ENCODE assay signal across 8 cellular contexts in the genomic region with DNA sequence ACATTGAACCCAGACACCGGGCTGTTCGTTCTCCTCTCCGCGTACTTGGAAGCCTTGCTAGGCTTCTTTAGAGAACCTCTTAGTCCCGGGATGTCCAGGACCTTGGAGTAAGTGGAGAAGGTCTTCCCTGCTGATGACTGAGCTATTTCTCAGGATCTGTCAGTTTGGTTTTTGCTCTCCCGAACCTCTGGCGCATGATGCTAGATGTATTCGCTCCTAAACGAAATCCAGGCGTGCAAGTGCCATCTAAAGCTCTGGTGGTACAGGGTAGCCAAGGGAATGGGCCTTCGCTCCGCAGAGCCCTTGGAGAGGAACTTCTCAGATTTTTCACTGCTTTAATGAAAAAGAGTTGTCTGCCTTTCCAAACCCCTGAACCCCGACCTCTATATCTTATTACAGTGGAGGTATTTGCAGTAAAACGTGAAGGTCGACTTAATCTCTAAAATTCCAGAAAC. TPM values are rescaled to one million over a fixed set of nuclear protein-coding genes. Genes with fewer than 3 reads are reported as not detected.
DNase-seq lines count a peak whose midpoint lies in the region; ATAC-seq, FAIRE-seq and TF ChIP-seq lines count a peak whose summit lies in the region.

No MANE protein-coding gene starts in this region.

- H3K4me3 ChIP-seq in OCI-LY7 (ENCODE audit: low read depth, low read length, poor library complexity, severe bottlenecking) (peak overlapping the region; percentile 86), H1 (ENCODE audit: extremely low read depth in 1 of 4, insufficient read depth in 2 of 4, low read depth in 3 of 4, low read length in 4 of 4) (peak overlapping the region; percentile 94 to 99 (median 98))

- H3K27ac ChIP-seq in OCI-LY7 (ENCODE audit: low read depth, low read length, poor library complexity, severe bottlenecking) (peak overlapping the region; percentile 74), H1 (ENCODE audit: low read depth, low read length) (peak overlapping the region; percentile 66)

- H3K36me3 ChIP-seq in OCI-LY7 (ENCODE audit: insufficient read depth, low read length) (peaks cover 29% of the 10 kb centered on the region), H1 (ENCODE audit: control insufficient read depth in 2 of 4, insufficient read depth in 4 of 4, low read length in 3 of 4) (no peaks in the 10 kb centered on the region; a peak in 1 of 8 replicates)

- H3K9me2 ChIP-seq in OCI-LY7 (ENCODE audit: insufficient read depth, low read length) = no peaks in the 10 kb centered on the region

- H3K23ac ChIP-seq in H1 (ENCODE audit: insufficient read length) = no peak overlapping the region

- TF ChIP-seq RAD21 in H1 (IDR thresholded peaks at IDR 0.05 in 1 of 2, conservative IDR thresholded peaks at IDR 0.05 in 1 of 2; ENCODE audit: low read depth in 2 of 2, low read length in 2 of 2) = no peak

- H3K4me1 Mint-ChIP-seq in natural killer cell treated with Interleukin-12 subunit alpha and Interleukin-12 subunit beta and Interleukin-15 and Interleukin-18, amount 100 ng/mL, for 72 hours (ENCODE audit: low read depth in 2 of 2) = peaks cover 46 to 51% of the 10 kb centered on the region in 2 donors

- ATAC-seq in GM18517 (IDR thresholded peaks at IDR 0.05; ENCODE audit: unreplicated experiment) = peak; percentile 14
- no peak for ATAC-seq in natural killer cell treated with Interleukin-12 subunit alpha and Interleukin-12 subunit beta and Interleukin-15 and Interleukin-18, amount 100 ng/mL, for 72 hours

- H3K9me3 ChIP-seq in OCI-LY7 (ENCODE audit: low read length) (no peaks in the 10 kb centered on the region), H1 (ENCODE audit: insufficient read depth in 2 of 2, low read depth in 1 of 2, low read length in 1 of 2) (no peaks in the 10 kb centered on the region)

- no peak for TF ChIP-seq CTCF in OCI-LY7 (conservative IDR thresholded peaks at IDR 0.05; ENCODE audit: low read length)
- TF ChIP-seq CTCF in H1 (IDR thresholded peaks at IDR 0.05; ENCODE audit: control extremely low read depth in 1 of 3, insufficient read depth in 1 of 3, low read depth in 1 of 3, low read length in 3 of 3) = no peak

- H3K4ac ChIP-seq in H1 (replicated peaks; ENCODE audit: insufficient read length, low read depth, low read length) = no peak overlapping the region

- H3K27ac Mint-ChIP-seq in natural killer cell treated with Interleukin-12 subunit alpha and Interleukin-12 subunit beta and Interleukin-15 and Interleukin-18, amount 100 ng/mL, for 72 hours = peak overlapping the region; percentile 97 to 98

- H4K20me1 ChIP-seq in OCI-LY7 (ENCODE audit: insufficient read depth, low read length) (peaks cover 16% of the 10 kb centered on the region; the same call in 1 of the 2 replicates), H1 (replicated peaks in 1 of 2; ENCODE audit: control insufficient read depth in 1 of 2, insufficient read depth in 2 of 2, low read length in 2 of 2) (peaks cover 9 to 11% of the 10 kb centered on the region in 2 experiments)

- no peak overlapping the region for H3K18ac ChIP-seq in H1 (ENCODE audit: extremely low read depth, low read length)

- no peak overlapping the region for H2BK12ac ChIP-seq in H1 (ENCODE audit: low read depth, low read length)

- H2AK5ac ChIP-seq in H1 (ENCODE audit: low read depth, low read length) = no peak overlapping the region

- H3K79me2 ChIP-seq in OCI-LY7 (ENCODE audit: insufficient read depth, low read depth, low read length) = peaks cover 90% of the 10 kb centered on the region
- H3K79me2 ChIP-seq in H1 (ENCODE audit: control insufficient read depth in 1 of 2, insufficient read depth in 2 of 2, low read length in 2 of 2) = peaks cover 34 to 89% of the 10 kb centered on the region in 2 experiments

- H3K9me3 Mint-ChIP-seq in natural killer cell treated with Interleukin-12 subunit alpha and Interleukin-12 subunit beta and Interleukin-15 and Interleukin-18, amount 100 ng/mL, for 72 hours = no peaks in the 10 kb centered on the region

- H3K14ac ChIP-seq in H1 (ENCODE audit: insufficient read length) = no peak overlapping the region

- peak overlapping the region; percentile 86 for H3K4me2 ChIP-seq in OCI-LY7 (ENCODE audit: low read length)
- H3K4me2 ChIP-seq in H1 (ENCODE audit: insufficient read depth in 1 of 2, low read depth in 2 of 2, low read length in 2 of 2) = peak overlapping the region; percentile 84 to 86

- peak overlapping the region; percentile 62 for H3K56ac ChIP-seq in H1 (replicated peaks; ENCODE audit: insufficient read length, low read depth, low read length)

- BruUV-seq in OCI-LY7 (replicated peaks; lab: Mats Ljungman, UMichigan) = no TSS peak

- H2BK5ac ChIP-seq in H1 (ENCODE audit: low read depth, low read length) = peak overlapping the region; percentile 82

- POLR2A ChIA-PET in OCI-LY7 (lab: Charles Lee) = interaction anchor here (0.6 to 2.5 kb wide), 8 partner anchors 9 to 501 kb away, joined by 3 to 10 read pairs (median 4); partner anchors contain the start of gene CLTC
- POLR2A ChIA-PET in H1 (lab: Charles Lee; ENCODE audit: partially characterized antibody) = interaction anchor here (0.7 to 2.8 kb wide), 9 partner anchors 8 to 257 kb away, joined by 3 to 20 read pairs (median 4); partner anchors contain the start of genes CLTC and RNFT1

- peak overlapping the region; percentile 95 for H3K4me3 Mint-ChIP-seq in natural killer cell treated with Interleukin-12 subunit alpha and Interleukin-12 subunit beta and Interleukin-15 and Interleukin-18, amount 100 ng/mL, for 72 hours

- H3K36me3 Mint-ChIP-seq in natural killer cell treated with Interleukin-12 subunit alpha and Interleukin-12 subunit beta and Interleukin-15 and Interleukin-18, amount 100 ng/mL, for 72 hours = peaks cover 16% of the 10 kb centered on the region

- H2AFZ ChIP-seq in OCI-LY7 (ENCODE audit: low read length) = peak overlapping the region; percentile 72; the same call in 1 of the 2 replicates
- peak overlapping the region; percentile 95; the same call in 1 of the 2 replicates for H2AFZ ChIP-seq in H1 (ENCODE audit: low read length)

- H2BK120ac ChIP-seq in H1 (replicated peaks; ENCODE audit: low read depth, low read length) = no peak overlapping the region

- no peak overlapping the region for H4K91ac ChIP-seq in H1 (replicated peaks; ENCODE audit: insufficient read length, low read length)

- peaks cover 7% of the 10 kb centered on the region; the same call in 1 of the 2 replicates for H3K23me2 ChIP-seq in H1 (ENCODE audit: low read depth, low read length)

- intact Hi-C loops in OCI-LY7 (cut with micrococcal nuclease; ENCODE audit: unreplicated experiment) = no loop called here

- peak; percentile 16 for DNase-seq in OCI-LY7 (ENCODE audit: low spot score)
- DNase-seq in H1 (ENCODE audit: low read depth in 1 of 2, low spot score in 2 of 2) = no peak
- no peak for DNase-seq in natural killer cell treated with Interleukin-12 subunit alpha and Interleukin-12 subunit beta and Interleukin-15 and Interleukin-18, amount 100 ng/mL, for 72 hours (ENCODE audit: low spot score)
- DNase-seq in NCI-H1694 (lab: John Stamatoyannopoulos, UW) = no peak
- DNase-seq in putamen (ENCODE audit: low spot score) = no peak
- DNase-seq in EL = no peak
- no peak for DNase-seq in NCI-H2196 (lab: John Stamatoyannopoulos, UW; ENCODE audit: unreplicated experiment)

- no peaks in the 10 kb centered on the region for H3K27me3 Mint-ChIP-seq in natural killer cell treated with Interleukin-12 subunit alpha and Interleukin-12 subunit beta and Interleukin-15 and Interleukin-18, amount 100 ng/mL, for 72 hours

- peak overlapping the region; percentile 83; the same call in 1 of the 2 replicates for H4K8ac ChIP-seq in H1 (ENCODE audit: extremely low read depth, insufficient read depth, low read length)

- H3K4me1 ChIP-seq in OCI-LY7 (ENCODE audit: insufficient read depth, low read length, poor library complexity, severe bottlenecking) (peaks cover 32% of the 10 kb centered on the region), H1 (replicated peaks in 1 of 4; ENCODE audit: control insufficient read depth in 3 of 4, insufficient read depth in 4 of 4, low read length in 3 of 4) (no peaks in the 10 kb centered on the region; a peak in 1 of 7 replicates)

- FAIRE-seq in H1 (lab: Jason Lieb, UNC) = no peak

- peaks cover 2% of the 10 kb centered on the region; the same call in 1 of the 2 replicates for H3K79me1 ChIP-seq in H1 (ENCODE audit: low read depth, low read length)

- WGBS in H1 (ENCODE audit: extremely low coverage in 1 of 2, insufficient coverage in 1 of 2, insufficient read length in 1 of 2, insufficient replicate concordance in 2 of 2, low coverage in 1 of 2, low lambda C conversion rate in 2 of 2, missing lambda C conversion rate in 1 of 2), 2 experiments = 1% methylated on average over 15 of the region's 15 CpGs; no CpG with 5 or more reads in 1 of the 2 experiments

- TF ChIP-seq EP300 in H1 (IDR thresholded peaks at IDR 0.05; ENCODE audit: borderline replicate concordance in 1 of 2, low read depth in 2 of 2, low read length in 2 of 2) = no peak

- H2BK15ac ChIP-seq in H1 (ENCODE audit: low read length) = 0 out of 2 replicates have a peak overlapping the region, but pooled peaks have one; percentile 38

- H4K5ac ChIP-seq in H1 (ENCODE audit: insufficient read length, low read depth, low read length) = no peak overlapping the region

- CTCF ChIA-PET in OCI-LY7 (lab: Charles Lee; ENCODE audit: unreplicated experiment) (no interaction called here), H1 (lab: Charles Lee; ENCODE audit: partially characterized antibody) (interaction anchor here (1.0 to 1.1 kb wide), 3 partner anchors 25 to 152 kb away, joined by 3 to 4 read pairs (median 3); no protein-coding TSS in a partner anchor)

- H3K27me3 ChIP-seq in H1 (replicated peaks in 1 of 4; ENCODE audit: control insufficient read depth in 3 of 4, extremely low read depth in 1 of 4, insufficient read depth in 3 of 4, low read length in 3 of 4) = no peaks in the 10 kb centered on the region

- TF ChIP-seq POLR2A in H1 (IDR thresholded peaks at IDR 0.05; ENCODE audit: control extremely low read depth in 1 of 2, low read depth in 2 of 2, low read length in 2 of 2) = no peak

- peak overlapping the region; percentile 82 to 96 (median 90) for H3K9ac ChIP-seq in H1 (replicated peaks in 1 of 4; ENCODE audit: extremely low read depth in 1 of 4, low read depth in 3 of 4, low read length in 3 of 4)

- no peak overlapping the region for H2BK20ac ChIP-seq in H1 (ENCODE audit: low read length)

RNA-seq across cellular contexts. Expression of gene VMP1, which starts 0.5 kb away (rescaled TPM):
- 29.2 and 35.8 TPM in 2 replicates for total RNA-seq in OCI-LY7 (2014; rRNA removed; shearing (Covaris generic))
- 38.0 and 41.9 TPM in 2 replicates for total RNA-seq in OCI-LY7 (2022)
- total RNA-seq in H1 (2021; fragmentation: NEBNext Ultra II Directional; extraction: Animal tissue kit (Norgen Biotek cat#: 25700)) = 92.6 and 92.7 TPM in 2 replicates
- 28.1 and 45.0 TPM in 2 replicates for polyA plus RNA-seq in H1 (2011; rRNA removed)
- polyA plus RNA-seq in H1 (2011; cell fraction: cytosol; rRNA removed) = 44.4 TPM
- 31.9 TPM for polyA plus RNA-seq in H1 (2011; cell fraction: nucleus; rRNA removed)
- 49.1 to 67.3 TPM (median 56.1 TPM) in 4 replicates for polyA plus RNA-seq in H1 (2012, experiment 1 of 2)
- polyA plus RNA-seq in H1 (2012, experiment 2 of 2) = 15.1 TPM
- polyA plus RNA-seq in H1 (2013, experiment 1 of 2) = 87.8 TPM
- 96.9 TPM for polyA plus RNA-seq in H1 (2013, experiment 2 of 2)
- polyA minus RNA-seq in H1 (2011; rRNA and poly(A)+ RNA removed) = 97.5 and 109 TPM in 2 replicates
- polyA minus RNA-seq in H1 (2011; cell fraction: cytosol; rRNA and poly(A)+ RNA removed) = 58.4 TPM
- polyA minus RNA-seq in H1 (2011; cell fraction: nucleus; rRNA and poly(A)+ RNA removed) = 242 TPM
- total RNA-seq in natural killer cell treated with Interleukin-12 subunit alpha and Interleukin-12 subunit beta and Interleukin-15 and Interleukin-18, amount 100 ng/mL, for 72 hours = 100 to 1,000 TPM; 225 to 292 TPM

RNA-seq across cellular contexts. Expression of gene PTRH2, which starts 0.8 kb away (rescaled TPM):
- 27.0 and 33.6 TPM in 2 replicates for total RNA-seq in OCI-LY7 (2014; rRNA removed; shearing (Covaris generic))
- total RNA-seq in OCI-LY7 (2022) = 25.7 and 34.5 TPM in 2 replicates
- 36.5 and 39.4 TPM in 2 replicates for total RNA-seq in H1 (2021; fragmentation: NEBNext Ultra II Directional; extraction: Animal tissue kit (Norgen Biotek cat#: 25700))
- 23.9 and 43.2 TPM in 2 replicates for polyA plus RNA-seq in H1 (2011; rRNA removed)
- polyA plus RNA-seq in H1 (2011; cell fraction: cytosol; rRNA removed) = 53.2 TPM
- 22.9 TPM for polyA plus RNA-seq in H1 (2011; cell fraction: nucleus; rRNA removed)
- polyA plus RNA-seq in H1 (2012, experiment 1 of 2) = 47.3 to 54.8 TPM (median 51.6 TPM) in 4 replicates
- 9.0 TPM for polyA plus RNA-seq in H1 (2012, experiment 2 of 2)
- 51.8 TPM for polyA plus RNA-seq in H1 (2013, experiment 1 of 2)
- polyA plus RNA-seq in H1 (2013, experiment 2 of 2) = 61.4 TPM
- 26.7 and 30.2 TPM in 2 replicates for polyA minus RNA-seq in H1 (2011; rRNA and poly(A)+ RNA removed)
- polyA minus RNA-seq in H1 (2011; cell fraction: cytosol; rRNA and poly(A)+ RNA removed) = 11.4 TPM
- 30.5 TPM for polyA minus RNA-seq in H1 (2011; cell fraction: nucleus; rRNA and poly(A)+ RNA removed)
- 10 to 100 TPM; 25.8 to 48.8 TPM for total RNA-seq in natural killer cell treated with Interleukin-12 subunit alpha and Interleukin-12 subunit beta and Interleukin-15 and Interleukin-18, amount 100 ng/mL, for 72 hours
